Comparison of ENCODE assay signal across 1 cellular context in the genomic region with DNA sequence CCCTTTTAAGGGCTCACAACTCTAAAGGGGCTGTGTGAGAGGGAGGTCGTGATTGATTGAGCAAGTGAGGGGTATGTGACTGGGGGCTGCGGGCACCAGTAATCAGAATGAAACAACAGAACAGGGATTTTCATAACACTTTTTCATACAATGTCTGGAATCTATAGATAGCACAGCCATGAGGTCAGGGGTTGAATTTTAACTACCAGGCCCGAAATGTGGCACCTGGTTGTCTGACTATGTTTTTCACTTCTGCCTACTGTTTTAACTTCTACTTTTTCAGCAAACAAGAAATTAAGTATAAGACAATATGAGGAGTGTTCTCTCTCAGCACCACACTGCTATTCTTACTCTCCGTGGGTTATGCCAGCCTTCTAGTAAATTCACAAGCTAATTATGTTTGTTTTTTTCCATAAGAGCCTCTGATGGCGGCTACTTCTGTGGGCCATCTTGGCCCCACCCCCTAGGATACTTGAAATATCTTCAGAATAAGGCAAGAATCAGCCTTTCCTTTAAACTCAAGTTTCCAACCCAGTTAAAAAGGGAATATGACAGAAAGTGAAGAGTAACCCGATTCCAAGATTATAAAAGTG.
TF ChIP-seq lines count a peak whose summit lies in the region.

No MANE protein-coding gene starts in this region.

TF ChIP-seq in GM12878, 131 proteins besides CTCF, POLR2A, EP300 and RAD21 (continued from another document):
- TF ChIP-seq, protein P1, sequence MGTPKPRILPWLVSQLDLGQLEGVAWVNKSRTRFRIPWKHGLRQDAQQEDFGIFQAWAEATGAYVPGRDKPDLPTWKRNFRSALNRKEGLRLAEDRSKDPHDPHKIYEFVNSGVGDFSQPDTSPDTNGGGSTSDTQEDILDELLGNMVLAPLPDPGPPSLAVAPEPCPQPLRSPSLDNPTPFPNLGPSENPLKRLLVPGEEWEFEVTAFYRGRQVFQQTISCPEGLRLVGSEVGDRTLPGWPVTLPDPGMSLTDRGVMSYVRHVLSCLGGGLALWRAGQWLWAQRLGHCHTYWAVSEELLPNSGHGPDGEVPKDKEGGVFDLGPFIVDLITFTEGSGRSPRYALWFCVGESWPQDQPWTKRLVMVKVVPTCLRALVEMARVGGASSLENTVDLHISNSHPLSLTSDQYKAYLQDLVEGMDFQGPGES (IDR thresholded peaks at IDR 0.05), result no peak
- no peak for TF ChIP-seq SREBF1 (IDR thresholded peaks at IDR 0.05; ENCODE audit: low read length)
- no peak for TF ChIP-seq ZNF217 (IDR thresholded peaks at IDR 0.05)
- TF ChIP-seq, protein P2, sequence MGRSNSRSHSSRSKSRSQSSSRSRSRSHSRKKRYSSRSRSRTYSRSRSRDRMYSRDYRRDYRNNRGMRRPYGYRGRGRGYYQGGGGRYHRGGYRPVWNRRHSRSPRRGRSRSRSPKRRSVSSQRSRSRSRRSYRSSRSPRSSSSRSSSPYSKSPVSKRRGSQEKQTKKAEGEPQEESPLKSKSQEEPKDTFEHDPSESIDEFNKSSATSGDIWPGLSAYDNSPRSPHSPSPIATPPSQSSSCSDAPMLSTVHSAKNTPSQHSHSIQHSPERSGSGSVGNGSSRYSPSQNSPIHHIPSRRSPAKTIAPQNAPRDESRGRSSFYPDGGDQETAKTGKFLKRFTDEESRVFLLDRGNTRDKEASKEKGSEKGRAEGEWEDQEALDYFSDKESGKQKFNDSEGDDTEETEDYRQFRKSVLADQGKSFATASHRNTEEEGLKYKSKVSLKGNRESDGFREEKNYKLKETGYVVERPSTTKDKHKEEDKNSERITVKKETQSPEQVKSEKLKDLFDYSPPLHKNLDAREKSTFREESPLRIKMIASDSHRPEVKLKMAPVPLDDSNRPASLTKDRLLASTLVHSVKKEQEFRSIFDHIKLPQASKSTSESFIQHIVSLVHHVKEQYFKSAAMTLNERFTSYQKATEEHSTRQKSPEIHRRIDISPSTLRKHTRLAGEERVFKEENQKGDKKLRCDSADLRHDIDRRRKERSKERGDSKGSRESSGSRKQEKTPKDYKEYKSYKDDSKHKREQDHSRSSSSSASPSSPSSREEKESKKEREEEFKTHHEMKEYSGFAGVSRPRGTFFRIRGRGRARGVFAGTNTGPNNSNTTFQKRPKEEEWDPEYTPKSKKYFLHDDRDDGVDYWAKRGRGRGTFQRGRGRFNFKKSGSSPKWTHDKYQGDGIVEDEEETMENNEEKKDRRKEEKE (IDR thresholded peaks at IDR 0.05), result no peak
- TF ChIP-seq NR2C1 (IDR thresholded peaks at IDR 0.05), result no peak; the same call in 1 of the 2 replicates
- TF ChIP-seq CHD2 (IDR thresholded peaks at IDR 0.05; ENCODE audit: borderline replicate concordance, low read depth, low read length), result no peak
- TF ChIP-seq TBL1XR1 (IDR thresholded peaks at IDR 0.05; ENCODE audit: low read depth, low read length), result no peak
- TF ChIP-seq SIX5 (IDR thresholded peaks at IDR 0.05; ENCODE audit: low read depth, low read length, severe bottlenecking), result no peak
- TF ChIP-seq SIN3A (IDR thresholded peaks at IDR 0.05; ENCODE audit: low read depth, low read length), result no peak
- TF ChIP-seq, protein P3, sequence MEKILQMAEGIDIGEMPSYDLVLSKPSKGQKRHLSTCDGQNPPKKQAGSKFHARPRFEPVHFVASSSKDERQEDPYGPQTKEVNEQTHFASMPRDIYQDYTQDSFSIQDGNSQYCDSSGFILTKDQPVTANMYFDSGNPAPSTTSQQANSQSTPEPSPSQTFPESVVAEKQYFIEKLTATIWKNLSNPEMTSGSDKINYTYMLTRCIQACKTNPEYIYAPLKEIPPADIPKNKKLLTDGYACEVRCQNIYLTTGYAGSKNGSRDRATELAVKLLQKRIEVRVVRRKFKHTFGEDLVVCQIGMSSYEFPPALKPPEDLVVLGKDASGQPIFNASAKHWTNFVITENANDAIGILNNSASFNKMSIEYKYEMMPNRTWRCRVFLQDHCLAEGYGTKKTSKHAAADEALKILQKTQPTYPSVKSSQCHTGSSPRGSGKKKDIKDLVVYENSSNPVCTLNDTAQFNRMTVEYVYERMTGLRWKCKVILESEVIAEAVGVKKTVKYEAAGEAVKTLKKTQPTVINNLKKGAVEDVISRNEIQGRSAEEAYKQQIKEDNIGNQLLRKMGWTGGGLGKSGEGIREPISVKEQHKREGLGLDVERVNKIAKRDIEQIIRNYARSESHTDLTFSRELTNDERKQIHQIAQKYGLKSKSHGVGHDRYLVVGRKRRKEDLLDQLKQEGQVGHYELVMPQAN (conservative IDR thresholded peaks at IDR 0.05), result no peak
- no peak for TF ChIP-seq EGR1 (IDR thresholded peaks at IDR 0.05; ENCODE audit: borderline replicate concordance in 1 of 2, low read depth in 2 of 2, low read length in 2 of 2)
- TF ChIP-seq RCOR1 (conservative IDR thresholded peaks at IDR 0.05; ENCODE audit: low read depth, low read length), result no peak
- peak; percentile 36 for TF ChIP-seq MEF2B (IDR thresholded peaks at IDR 0.05; ENCODE audit: partially characterized antibody, poor library complexity, severe bottlenecking)
- TF ChIP-seq ATF7 (IDR thresholded peaks at IDR 0.05; ENCODE audit: low read depth), result peak; percentile 46
- no peak for TF ChIP-seq JUND (IDR thresholded peaks at IDR 0.05; ENCODE audit: low read depth, low read length)
- no peak for TF ChIP-seq SPI1 (IDR thresholded peaks at IDR 0.05; ENCODE audit: borderline replicate concordance, insufficient read depth, low read depth, low read length)
- TF ChIP-seq EED (IDR thresholded peaks at IDR 0.05; ENCODE audit: low read depth), result no peak
- TF ChIP-seq SMAD1 (IDR thresholded peaks at IDR 0.05; ENCODE audit: low read depth, partially characterized antibody), result no peak
- TF ChIP-seq FOXK2 (IDR thresholded peaks at IDR 0.05), result no peak
